Comparison of ENCODE assay signal across 20 cellular contexts in genomic region chr6:139436521-139437348, GRCh38.
DNase-seq lines count a peak whose midpoint lies in the region; ATAC-seq, FAIRE-seq and TF ChIP-seq lines count a peak whose summit lies in the region.
"Had no signal": no experiment of that assay in that cellular context is flagged by ENCODE, and none has a peak within 500 bp of the region (broad histone marks: within the 10 kb centered on the region; RNA-seq: fewer than 3 reads in every experiment).

No MANE protein-coding gene starts in this region.

- no peak overlapping the region for H3K4me3 ChIP-seq in HEK293 (ENCODE audit: low read depth, low read length)
- H3K4me3 ChIP-seq in epithelial cell of esophagus (ENCODE audit: low read length) = no peak overlapping the region
- H3K4me3 ChIP-seq: gastrocnemius medialis, GM23248, sigmoid colon, testis had no signal

- FAIRE-seq in RCC 7860 (lab: Jason Lieb, UNC) = no peak
- no peak for FAIRE-seq in GM12892 (lab: Jason Lieb, UNC)

- no peak for ATAC-seq in GM19463 (IDR thresholded peaks at IDR 0.05; ENCODE audit: unreplicated experiment)
- ATAC-seq: activated naive CD4-positive, alpha-beta T cell treated with anti-CD3 and anti-CD28 coated beads, Interleukin-2, amount 50 U/mL, for 72 hours; gastrocnemius medialis had no signal

- POLR2A ChIA-PET in HEK293 (lab: Yijun Ruan, JAX) = no interaction called here

- no peaks in the 10 kb centered on the region for H3K9me3 ChIP-seq in HEK293 (ENCODE audit: control insufficient read depth, insufficient read depth, low read depth, low read length)
- H3K9me3 ChIP-seq: gastrocnemius medialis, sigmoid colon, testis had no signal

- H3K36me3 ChIP-seq in HEK293 (ENCODE audit: control insufficient read depth in 2 of 2, insufficient read depth in 1 of 2, low read length in 2 of 2) = no peaks in the 10 kb centered on the region
- H3K36me3 ChIP-seq: gastrocnemius medialis, sigmoid colon had no signal

- no peaks in the 10 kb centered on the region for H3K4me1 ChIP-seq in HEK293 (ENCODE audit: control insufficient read depth, insufficient read depth, low read length)
- H3K4me1 ChIP-seq: gastrocnemius medialis, testis had no signal

- peak; percentile 48 for DNase-seq in RCC 7860 (ENCODE audit: low spot score)
- DNase-seq in epithelial cell of esophagus (ENCODE audit: low read depth) = peak; percentile 61
- peak; percentile 99 for DNase-seq in renal cortical epithelial cell (ENCODE audit: low read depth)
- no peak for DNase-seq in caudate nucleus (lab: John Stamatoyannopoulos, UW)
- DNase-seq in GM12892 (ENCODE audit: insufficient read length) = no peak
- no peak for DNase-seq in HUDEP-2 (lab: John Stamatoyannopoulos, UW; ENCODE audit: unreplicated experiment in 76 of 76)
- DNase-seq: activated CD4-positive, alpha-beta T cell treated with anti-CD3 and anti-CD28 coated beads, Interleukin-2, amount 10 ng/mL, durations not matched to agents 7 days and 5 days; C1 segment of cervical spinal cord; central memory CD4-positive, alpha-beta T cell; DND-41; gastrocnemius medialis; GM23248; NCI-H2029; SHP77 treated with DMSO at 0.1 percent for 48 hours; sigmoid colon; stimulated activated CD4-positive, alpha-beta T cell treated with anti-CD3 and anti-CD28 coated beads, Interleukin-2, amount 100 ng/mL, for 48 hours; testis had no signal

- no peak for TF ChIP-seq POLR2A in GM12892 (IDR thresholded peaks at IDR 0.05; ENCODE audit: low read depth, low read length)

- H3K27ac ChIP-seq in HEK293 (ENCODE audit: extremely low read depth, low read depth, low read length) = no peak overlapping the region
- no peak overlapping the region for H3K27ac ChIP-seq in caudate nucleus (ENCODE audit: low read depth, low read length)
- H3K27ac ChIP-seq: gastrocnemius medialis, GM23248, testis had no signal

- CTCF ChIA-PET in HEK293 (lab: Yijun Ruan, JAX) = interaction anchor here (0.6 kb wide), 1 partner anchor 1089 kb away, joined by 3 read pairs; no protein-coding TSS in a partner anchor

- TF ChIP-seq CTCF in HEK293 (tag by site-specific recombination; IDR thresholded peaks at IDR 0.05) (no peak), epithelial cell of esophagus (IDR thresholded peaks at IDR 0.05; ENCODE audit: insufficient read depth, low read depth, low read length, missing control alignments) (no peak)

TF ChIP-seq in HEK293, 187 proteins besides CTCF, POLR2A, EP300 and RAD21:
- no peak for TF ChIP-seq ZNF561 (tag by site-specific recombination; IDR thresholded peaks at IDR 0.05; ENCODE audit: borderline replicate concordance)
- TF ChIP-seq INSM2 (tag by site-specific recombination; IDR thresholded peaks at IDR 0.05) = no peak
- no peak for TF ChIP-seq ZNF600 (tag by site-specific recombination; IDR thresholded peaks at IDR 0.05)
- TF ChIP-seq ZNF513 (tag by site-specific recombination; IDR thresholded peaks at IDR 0.05) = peak; percentile 54; the same call in 1 of the 2 replicates
- no peak for TF ChIP-seq ZBTB11 (tag by site-specific recombination; conservative IDR thresholded peaks at IDR 0.05; ENCODE audit: low read depth)
- no peak for TF ChIP-seq ZNF19 (tag by site-specific recombination; IDR thresholded peaks at IDR 0.05; ENCODE audit: low read depth)
- TF ChIP-seq TCF7L2 (IDR thresholded peaks at IDR 0.05; ENCODE audit: borderline replicate concordance, low read depth, low read length) = no peak
- no peak for TF ChIP-seq ZNF16 (tag by site-specific recombination; IDR thresholded peaks at IDR 0.05; ENCODE audit: low read depth)
- no peak for TF ChIP-seq ZBTB6 (tag by site-specific recombination; IDR thresholded peaks at IDR 0.05)
TF ChIP-seq in HEK293: peak in this region for 1.

Comparison
In these comparisons a context has a peak if more than half of its experiments do, and no peak if none do; other contexts are left out.
1. DNase-seq: peak in RCC 7860 (single experiment), epithelial cell of esophagus (single experiment) and renal cortical epithelial cell (single experiment); none in caudate nucleus (0 of 61), GM12892 (single experiment) and HUDEP-2 (0 of 76).